Comparison of ENCODE assay signal across 15 cellular contexts in the genomic region with DNA sequence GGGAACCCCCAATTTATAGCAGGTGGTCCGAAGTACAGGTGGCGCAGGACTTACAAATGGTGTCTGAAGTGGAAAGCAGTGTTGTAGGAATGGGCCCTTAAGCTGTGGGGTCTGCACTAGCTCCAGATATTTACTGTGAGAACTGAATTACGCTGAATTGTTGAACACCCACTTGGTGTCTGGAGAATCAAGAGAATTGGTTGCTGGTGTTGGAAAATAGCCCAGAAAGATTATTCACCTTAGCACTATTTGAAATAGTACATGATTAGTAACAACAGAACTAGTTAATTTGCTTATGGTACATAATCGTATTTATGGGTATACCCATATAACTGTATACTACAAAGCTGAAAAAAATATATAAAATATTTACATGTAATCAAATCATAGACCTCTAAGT.
"Had no signal": no experiment of that assay in that cellular context is flagged by ENCODE, and none has a peak within 500 bp of the region (broad histone marks: within the 10 kb centered on the region; RNA-seq: fewer than 3 reads in every experiment).

No MANE protein-coding gene starts in this region.

- H3K27me3 ChIP-seq: thyroid gland, uterus had no signal

- H3K4me3 ChIP-seq: lower lobe of right lung, thyroid gland, uterus had no signal

- DNase-seq: activated CD4-positive, alpha-beta T cell treated with anti-CD3 and anti-CD28 coated beads for 1 hour; activated CD4-positive, alpha-beta T cell treated with anti-CD3 and anti-CD28 coated beads, Interleukin-2, amount 50 U/mL, for 4 hours; activated naive CD4-positive, alpha-beta T cell treated with Interleukin-2 at 50 U/mL for 16 hours; activated T-cell treated with anti-CD3 and anti-CD28 coated beads for 4 hours; aorta; glutamatergic neuron; hypothalamus; lower lobe of right lung; nephron progenitor cell; stimulated activated CD4-positive, alpha-beta T cell treated with anti-CD3 and anti-CD28 coated beads, Interleukin-12 subunit alpha, Interleukin-12 subunit beta, amount 100 ng/mL, for 4 hours; stimulated activated CD4-positive, alpha-beta T cell treated with anti-CD3 and anti-CD28 coated beads, Interleukin-2, amount 100 ng/mL, for 24 hours; thyroid gland; uterus had no signal

- H3K9me3 ChIP-seq: lower lobe of right lung, thyroid gland, uterus had no signal

- H3K36me3 ChIP-seq: thyroid gland, uterus had no signal

- H3K9me3 Mint-ChIP-seq: stimulated activated effector memory CD8-positive, alpha-beta T cell treated with anti-CD3 and anti-CD28 coated beads, Interleukin-12 subunit alpha, Interleukin-12 subunit beta, amount 100 ng/mL, for 72 hours had no signal

- H3K27ac Mint-ChIP-seq: nephron progenitor cell; stimulated activated effector memory CD8-positive, alpha-beta T cell treated with anti-CD3 and anti-CD28 coated beads, Interleukin-12 subunit alpha, Interleukin-12 subunit beta, amount 100 ng/mL, for 72 hours had no signal

- H3K4me3 Mint-ChIP-seq: nephron progenitor cell; stimulated activated effector memory CD8-positive, alpha-beta T cell treated with anti-CD3 and anti-CD28 coated beads, Interleukin-12 subunit alpha, Interleukin-12 subunit beta, amount 100 ng/mL, for 72 hours had no signal

- H3K27ac ChIP-seq: lower lobe of right lung, thyroid gland, uterus had no signal

- H3K4me1 ChIP-seq: lower lobe of right lung, uterus had no signal

- ATAC-seq: esophagus mucosa; lower lobe of right lung; stimulated activated effector memory CD8-positive, alpha-beta T cell treated with anti-CD3 and anti-CD28 coated beads, Interleukin-12 subunit alpha, Interleukin-12 subunit beta, amount 100 ng/mL, for 72 hours had no signal
